ENCODE assay signal across 23 cellular contexts in the genomic region with DNA sequence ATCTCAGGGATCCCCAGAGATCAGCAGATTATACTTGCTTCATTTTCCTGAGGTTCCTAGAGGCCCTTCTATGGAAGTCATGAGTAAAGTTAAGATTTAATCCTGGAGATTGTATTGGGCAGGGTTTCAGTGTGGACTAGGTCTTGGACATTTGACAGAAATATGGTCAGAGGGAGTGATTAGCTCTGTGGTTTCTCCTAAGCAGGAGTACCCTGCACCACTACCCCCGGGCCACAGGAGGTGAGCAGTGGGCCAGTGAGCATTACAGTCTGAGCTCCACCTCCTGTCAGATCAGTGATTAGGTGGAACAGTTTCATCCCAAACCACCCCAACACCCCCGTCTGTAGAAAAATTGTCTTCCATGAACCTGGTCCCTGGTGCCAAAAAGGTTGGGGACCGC. TPM values are rescaled to one million over a fixed set of nuclear protein-coding genes. Genes with fewer than 3 reads are reported as not detected.
DNase-seq lines count a peak whose midpoint lies in the region; ATAC-seq, FAIRE-seq and TF ChIP-seq lines count a peak whose summit lies in the region.
"Had no signal": no experiment of that assay in that cellular context is flagged by ENCODE, and none has a peak within 500 bp of the region (broad histone marks: within the 10 kb centered on the region; RNA-seq: fewer than 3 reads in every experiment).

No MANE protein-coding gene starts in this region.

- H3K27ac Mint-ChIP-seq in HFFc6: no peak overlapping the region
- H3K27ac Mint-ChIP-seq: activated CD4-positive, alpha-beta T cell treated with anti-CD3 and anti-CD28 coated beads for 36 hours; stimulated activated naive CD8-positive, alpha-beta T cell treated with anti-CD3 and anti-CD28 coated beads, Interleukin-15, Interleukin-2, amounts not matched to agents 100 ng/mL and 50 ng/mL, for 24 hours had no signal

- no peaks in the 10 kb centered on the region for H3K9me3 ChIP-seq in A549
- no peaks in the 10 kb centered on the region for H3K9me3 ChIP-seq in WERI-Rb-1 (ENCODE audit: severe bottlenecking)
- no peaks in the 10 kb centered on the region for H3K9me3 ChIP-seq in ovary
- H3K9me3 ChIP-seq: BLaER1 treated with 17β-estradiol and CSF1 and Interleukin-3, amounts not matched to agents 10 nM and 100 nM had no signal

- no peak for TF ChIP-seq RAD21 in A549 (conservative IDR thresholded peaks at IDR 0.05 in 1 of 2, IDR thresholded peaks at IDR 0.05 in 1 of 2)

- TF ChIP-seq EP300 in A549 (IDR thresholded peaks at IDR 0.05) (no peak), ovary (IDR thresholded peaks at IDR 0.05) (no peak)

- FAIRE-seq in A549 (lab: Jason Lieb, UNC) (no peak), D721Med (lab: Jason Lieb, UNC) (no peak)
- FAIRE-seq: H1 had no signal

- CTCF ChIA-PET in A549 (lab: Yijun Ruan, JAX): interaction anchor here (0.5 to 1.4 kb wide), 4 partner anchors 18 to 74 kb away, joined by 3 read pairs; no protein-coding TSS in a partner anchor

- H3K4me3 Mint-ChIP-seq in HFFc6: no peak overlapping the region
- H3K4me3 Mint-ChIP-seq: activated CD4-positive, alpha-beta T cell treated with anti-CD3 and anti-CD28 coated beads for 36 hours; stimulated activated naive CD8-positive, alpha-beta T cell treated with anti-CD3 and anti-CD28 coated beads, Interleukin-15, Interleukin-2, amounts not matched to agents 100 ng/mL and 50 ng/mL, for 24 hours had no signal

- intact Hi-C loops in ovary (cut with DNase I): no loop called here

- H3K27ac ChIP-seq in A549: 0 out of 6 replicates have a peak overlapping the region, but pooled peaks of 1 of the 2 experiments have one; percentile 10
- no peak overlapping the region for H3K27ac ChIP-seq in WERI-Rb-1
- no peak overlapping the region for H3K27ac ChIP-seq in ovary
- no peak overlapping the region for H3K27ac ChIP-seq in brain microvascular endothelial cell
- H3K27ac ChIP-seq: BLaER1 treated with 17β-estradiol and CSF1 and Interleukin-3, amounts not matched to agents 10 nM and 100 nM; HL-60 had no signal

- ATAC-seq in A549 (peak; percentile 44 to 63; a peak in 3 of 6 replicates), HG03521 (IDR thresholded peaks at IDR 0.05; ENCODE audit: unreplicated experiment) (no peak)
- ATAC-seq: activated CD4-positive, alpha-beta T cell treated with anti-CD3 and anti-CD28 coated beads for 36 hours; left colon had no signal

- peaks cover 16% of the 10 kb centered on the region for H3K36me3 ChIP-seq in WERI-Rb-1
- no peaks in the 10 kb centered on the region for H3K36me3 ChIP-seq in ovary
- H3K36me3 ChIP-seq in brain microvascular endothelial cell (replicated peaks): no peaks in the 10 kb centered on the region

- H3K4me3 ChIP-seq in A549 (no peak overlapping the region), WERI-Rb-1 (ENCODE audit: low read depth, low read length) (no peak overlapping the region), ovary (no peak overlapping the region), brain microvascular endothelial cell (ENCODE audit: low read depth, low read length) (no peak overlapping the region)
- H3K4me3 ChIP-seq: BLaER1 treated with 17β-estradiol and CSF1 and Interleukin-3, amounts not matched to agents 10 nM and 100 nM had no signal

- no peak for DNase-seq in A549 (ENCODE audit: low read depth in 1 of 2, low spot score in 1 of 2)
- DNase-seq in HFFc6: peak; percentile 13
- peak; percentile 40 for DNase-seq in WERI-Rb-1
- DNase-seq in glomerular visceral epithelial cell (ENCODE audit: extremely low spot score): peak; percentile 69
- no peak for DNase-seq in D721Med (ENCODE audit: insufficient read length, low spot score)
- no peak for DNase-seq in ovary
- DNase-seq in brain microvascular endothelial cell: no peak
- DNase-seq: activated CD4-positive, alpha-beta T cell treated with anti-CD3 and anti-CD28 coated beads for 36 hours; DMS 273 treated with DMSO at 0.1 percent for 48 hours; effector CD8-positive, alpha-beta T cell; hippocampal formation; left colon; NCI-H1092 treated with DMSO at 0.1 percent for 48 hours; NCI-H2107; NCI-H526 treated with DMSO at 0.1 percent for 48 hours; stimulated activated CD4-positive, alpha-beta T cell treated with anti-CD3 and anti-CD28 coated beads, Interleukin-1b, Interleukin-23, amount 100 ng/mL, for 48 hours; T-helper 2 cell; trophoblast cell had no signal

- TF ChIP-seq POLR2A in A549 (IDR thresholded peaks at IDR 0.05; ENCODE audit: low read length) (no peak), ovary (IDR thresholded peaks at IDR 0.05) (no peak)

- no peaks in the 10 kb centered on the region for H3K36me3 Mint-ChIP-seq in HFFc6 (ENCODE audit: low read depth)

- peaks cover 29% of the 10 kb centered on the region for H3K4me1 ChIP-seq in A549
- peaks cover 3% of the 10 kb centered on the region for H3K4me1 ChIP-seq in ovary (ENCODE audit: insufficient read depth)

- H3K4me1 Mint-ChIP-seq in HFFc6 (ENCODE audit: low read depth): peaks cover 21% of the 10 kb centered on the region

- H3K4me2 ChIP-seq in A549: no peak overlapping the region
- H3K4me2 ChIP-seq: BLaER1 treated with 17β-estradiol and CSF1 and Interleukin-3, amounts not matched to agents 10 nM and 100 nM had no signal

- no peak for TF ChIP-seq CTCF in A549 (IDR thresholded peaks at IDR 0.05)
- TF ChIP-seq CTCF in HFFc6 (IDR thresholded peaks at IDR 0.05): no peak; the same call in 1 of the 2 replicates
- peak; percentile 40 for TF ChIP-seq CTCF in WERI-Rb-1 (IDR thresholded peaks at IDR 0.05; ENCODE audit: low read depth, low read length)
- no peak for TF ChIP-seq CTCF in D721Med (IDR thresholded peaks at IDR 0.05; ENCODE audit: insufficient read depth, missing control alignments)
- no peak for TF ChIP-seq CTCF in ovary (IDR thresholded peaks at IDR 0.05)
- TF ChIP-seq CTCF in brain microvascular endothelial cell (IDR thresholded peaks at IDR 0.05; ENCODE audit: low read depth, low read length, missing control alignments): no peak

- H3K9me3 Mint-ChIP-seq in HFFc6: no peaks in the 10 kb centered on the region
- H3K9me3 Mint-ChIP-seq: stimulated activated naive CD8-positive, alpha-beta T cell treated with anti-CD3 and anti-CD28 coated beads, Interleukin-15, Interleukin-2, amounts not matched to agents 100 ng/mL and 50 ng/mL, for 24 hours had no signal

- WGBS in A549 (ENCODE audit: missing lambda C conversion rate): 73% methylated on average over 3 of the region's 3 CpGs
- 79 to 85% (median 83%) methylated on average over 3 of the region's 3 CpGs for WGBS in ovary, 3 donors

- H3K27me3 Mint-ChIP-seq in HFFc6 (ENCODE audit: insufficient read depth): no peaks in the 10 kb centered on the region
- H3K27me3 Mint-ChIP-seq: activated CD4-positive, alpha-beta T cell treated with anti-CD3 and anti-CD28 coated beads for 36 hours; stimulated activated naive CD8-positive, alpha-beta T cell treated with anti-CD3 and anti-CD28 coated beads, Interleukin-15, Interleukin-2, amounts not matched to agents 100 ng/mL and 50 ng/mL, for 24 hours had no signal

- H3K27me3 ChIP-seq in WERI-Rb-1 (ENCODE audit: insufficient read depth, low read depth, severe bottlenecking) (no peaks in the 10 kb centered on the region), ovary (no peaks in the 10 kb centered on the region), brain microvascular endothelial cell (replicated peaks) (no peaks in the 10 kb centered on the region)
- H3K27me3 ChIP-seq: BLaER1 treated with 17β-estradiol and CSF1 and Interleukin-3, amounts not matched to agents 10 nM and 100 nM had no signal

- in situ Hi-C loops in brain microvascular endothelial cell (cut with HindIII; ENCODE audit: low pct_ligation_motif_present, low sequenced_read_pairs): no loop called here

- POLR2A ChIA-PET in A549 (lab: Yijun Ruan, JAX): interaction anchor here (0.6 kb wide), 2 partner anchors 93 to 94 kb away, joined by 5 to 9 read pairs; a partner anchor contains a TSS

TF ChIP-seq in A549, 52 proteins besides CTCF, POLR2A, EP300 and RAD21:
- TF ChIP-seq ZNF302 (CRISPR knock-in tag; IDR thresholded peaks at IDR 0.05) (no peak), PHF8 (IDR thresholded peaks at IDR 0.05; ENCODE audit: borderline replicate concordance, low read depth) (no peak)
- TF ChIP-seq, protein P1, sequence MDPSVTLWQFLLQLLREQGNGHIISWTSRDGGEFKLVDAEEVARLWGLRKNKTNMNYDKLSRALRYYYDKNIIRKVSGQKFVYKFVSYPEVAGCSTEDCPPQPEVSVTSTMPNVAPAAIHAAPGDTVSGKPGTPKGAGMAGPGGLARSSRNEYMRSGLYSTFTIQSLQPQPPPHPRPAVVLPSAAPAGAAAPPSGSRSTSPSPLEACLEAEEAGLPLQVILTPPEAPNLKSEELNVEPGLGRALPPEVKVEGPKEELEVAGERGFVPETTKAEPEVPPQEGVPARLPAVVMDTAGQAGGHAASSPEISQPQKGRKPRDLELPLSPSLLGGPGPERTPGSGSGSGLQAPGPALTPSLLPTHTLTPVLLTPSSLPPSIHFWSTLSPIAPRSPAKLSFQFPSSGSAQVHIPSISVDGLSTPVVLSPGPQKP (IDR thresholded peaks at IDR 0.05; ENCODE audit: low read depth, low read length): no peak

RNA-seq across cellular contexts. Expression of a gene that starts 43.2 kb away (rescaled TPM):
- polyA plus RNA-seq in A549 (2011; rRNA removed) (17.4 and 32.1 TPM in 2 replicates), A549 (2017; fragmentation: RNase III; extraction: RNeasy Plus Mini Kit Qiagen cat#74134 plus additional on column Dnase treatment) (25.0 to 25.4 TPM (median 25.1 TPM) in 3 replicates), ovary (10 to 100 TPM; 20.3 to 50.8 TPM)
- 9.3 and 10.8 TPM in 2 replicates for polyA plus RNA-seq in A549 (2012; cell fraction: cytosol; rRNA removed)
- polyA plus RNA-seq in A549 (2012; cell fraction: nucleus; rRNA removed): 7.4 and 16.4 TPM in 2 replicates
- polyA minus RNA-seq in A549 (2011; rRNA and poly(A)+ RNA removed): 19.9 and 23.3 TPM in 2 replicates
- total RNA-seq in HFFc6 (2021; fragmentation: NEBNext Ultra II Directional; extraction: Animal tissue kit (Norgen Biotek cat#: 25700)): 10 to 100 TPM; 19.9 to 24.4 (median 23.8) TPM
- 10 to 100 TPM; 20.1 to 37.7 (median 31.8) TPM for total RNA-seq in ovary

Comparison
In these comparisons a context has a peak if more than half of its experiments do, and no peak if none do; other contexts are left out.
1. DNase-seq: peak in HFFc6 (single experiment), WERI-Rb-1 (single experiment) and glomerular visceral epithelial cell (single experiment); none in A549 (0 of 2), D721Med (single experiment), ovary (0 of 5) and brain microvascular endothelial cell (single experiment).